ENCODE assay signal across 8 cellular contexts in genomic region chr19:41373993-41374392, GRCh38. TPM values are rescaled to one million over a fixed set of nuclear protein-coding genes. Genes with fewer than 3 reads are reported as not detected.
DNase-seq lines count a peak whose midpoint lies in the region; ATAC-seq and TF ChIP-seq lines count a peak whose summit lies in the region.

No MANE protein-coding gene starts in this region.

- no peaks in the 10 kb centered on the region for H3K36me3 Mint-ChIP-seq in nephron (ENCODE audit: low read depth)
- H3K36me3 Mint-ChIP-seq in activated CD4-positive, alpha-beta memory T cell treated with anti-CD3 and anti-CD28 coated beads, Interleukin-2, amount 10 ng/mL, durations not matched to agents 7 days and 5 days (ENCODE audit: low read depth) = no peaks in the 10 kb centered on the region

- peak overlapping the region in 2 of 3 experiments; percentile 67 to 79 for H3K27ac Mint-ChIP-seq in nephron
- H3K27ac Mint-ChIP-seq in activated CD4-positive, alpha-beta memory T cell treated with anti-CD3 and anti-CD28 coated beads, Interleukin-2, amount 10 ng/mL, durations not matched to agents 7 days and 5 days = no peak overlapping the region

- peak; percentile 95 for DNase-seq in COR-L47 (lab: John Stamatoyannopoulos, UW)
- peak; percentile 95 for DNase-seq in NCI-H2227 (lab: John Stamatoyannopoulos, UW; ENCODE audit: unreplicated experiment)
- peak; percentile 78 for DNase-seq in dedifferentiated amniotic fluid mesenchymal stem cell (ENCODE audit: extremely low spot score)
- DNase-seq in activated CD8-positive, alpha-beta memory T cell treated with anti-CD3 and anti-CD28 coated beads for 24 hours = no peak
- no peak for DNase-seq in activated CD4-positive, alpha-beta memory T cell treated with anti-CD3 and anti-CD28 coated beads, Interleukin-2, amount 10 ng/mL, durations not matched to agents 7 days and 5 days
- no peak for DNase-seq in HEK293T (ENCODE audit: extremely low spot score)

- TF ChIP-seq CTCF in nephron (IDR thresholded peaks at IDR 0.05; ENCODE audit: unreplicated experiment in 3 of 3) = no peak

- CTCF ChIA-PET in activated CD4-positive, alpha-beta memory T cell treated with anti-CD3 and anti-CD28 coated beads, Interleukin-2, amount 10 ng/mL, durations not matched to agents 7 days and 5 days (lab: Charles Lee) = no interaction called here
- CTCF ChIA-PET in HEK293T (lab: Yijun Ruan, JAX) = no interaction called here

- peaks cover 21% of the 10 kb centered on the region for H3K4me1 Mint-ChIP-seq in nephron
- peaks cover 17% of the 10 kb centered on the region for H3K4me1 Mint-ChIP-seq in activated CD4-positive, alpha-beta memory T cell treated with anti-CD3 and anti-CD28 coated beads, Interleukin-2, amount 10 ng/mL, durations not matched to agents 7 days and 5 days

- ATAC-seq in HG03280 (IDR thresholded peaks at IDR 0.05; ENCODE audit: unreplicated experiment) = no peak

- no peaks in the 10 kb centered on the region for H3K27me3 Mint-ChIP-seq in nephron (ENCODE audit: low read depth)
- H3K27me3 Mint-ChIP-seq in activated CD4-positive, alpha-beta memory T cell treated with anti-CD3 and anti-CD28 coated beads, Interleukin-2, amount 10 ng/mL, durations not matched to agents 7 days and 5 days = no peaks in the 10 kb centered on the region

- POLR2A ChIA-PET in activated CD4-positive, alpha-beta memory T cell treated with anti-CD3 and anti-CD28 coated beads, Interleukin-2, amount 10 ng/mL, durations not matched to agents 7 days and 5 days (lab: Charles Lee) = no interaction called here
- POLR2A ChIA-PET in HEK293T (lab: Yijun Ruan, JAX) = no interaction called here

- peak overlapping the region in 2 of 3 experiments; percentile 42 to 59 for H3K4me3 Mint-ChIP-seq in nephron
- H3K4me3 Mint-ChIP-seq in activated CD4-positive, alpha-beta memory T cell treated with anti-CD3 and anti-CD28 coated beads, Interleukin-2, amount 10 ng/mL, durations not matched to agents 7 days and 5 days = no peak overlapping the region

- H3K9me3 Mint-ChIP-seq in nephron = no peaks in the 10 kb centered on the region
- H3K9me3 Mint-ChIP-seq in activated CD4-positive, alpha-beta memory T cell treated with anti-CD3 and anti-CD28 coated beads, Interleukin-2, amount 10 ng/mL, durations not matched to agents 7 days and 5 days = no peaks in the 10 kb centered on the region

TF ChIP-seq in HEK293T, 16 proteins besides CTCF, POLR2A, EP300 and RAD21:
- TF ChIP-seq HDGF (IDR thresholded peaks at IDR 0.05; ENCODE audit: borderline replicate concordance) = no peak
- TF ChIP-seq FOXM1 (IDR thresholded peaks at IDR 0.05; ENCODE audit: borderline replicate concordance) = no peak
- TF ChIP-seq ZNF384 (IDR thresholded peaks at IDR 0.05) = no peak
- no peak for TF ChIP-seq PKNOX1 (IDR thresholded peaks at IDR 0.05)
- no peak for TF ChIP-seq SP1 (IDR thresholded peaks at IDR 0.05)
- TF ChIP-seq NFRKB (IDR thresholded peaks at IDR 0.05) = no peak
- TF ChIP-seq ELF4 (IDR thresholded peaks at IDR 0.05) = no peak
- TF ChIP-seq TARDBP (IDR thresholded peaks at IDR 0.05) = no peak
- no peak for TF ChIP-seq FOXK2 (IDR thresholded peaks at IDR 0.05)
- no peak for TF ChIP-seq L3MBTL2 (conservative IDR thresholded peaks at IDR 0.05)
- TF ChIP-seq ARNT (IDR thresholded peaks at IDR 0.05) = no peak
- no peak for TF ChIP-seq FOXA1 (IDR thresholded peaks at IDR 0.05)

RNA-seq across cellular contexts. Expression of gene TMEM91, which starts 2.3 kb away (rescaled TPM):
- 1 to 10 TPM; 8.0 to 9.6 TPM for total RNA-seq in activated CD4-positive, alpha-beta memory T cell treated with anti-CD3 and anti-CD28 coated beads, Interleukin-2, amount 10 ng/mL, durations not matched to agents 7 days and 5 days

RNA-seq across cellular contexts. Expression of gene B9D2, which starts 10.0 kb away (rescaled TPM):
- 10 to 100 TPM; 10.8 to 11.2 TPM for total RNA-seq in activated CD4-positive, alpha-beta memory T cell treated with anti-CD3 and anti-CD28 coated beads, Interleukin-2, amount 10 ng/mL, durations not matched to agents 7 days and 5 days

RNA-seq across cellular contexts. Expression of gene TGFB1, which starts 20.3 kb away (rescaled TPM):
- 100 to 1,000 TPM; 236 to 247 TPM for total RNA-seq in activated CD4-positive, alpha-beta memory T cell treated with anti-CD3 and anti-CD28 coated beads, Interleukin-2, amount 10 ng/mL, durations not matched to agents 7 days and 5 days

RNA-seq across cellular contexts. Expression of gene EXOSC5, which starts 23.2 kb away (rescaled TPM):
- 10 to 100 TPM; 18.8 to 25.2 TPM for total RNA-seq in activated CD4-positive, alpha-beta memory T cell treated with anti-CD3 and anti-CD28 coated beads, Interleukin-2, amount 10 ng/mL, durations not matched to agents 7 days and 5 days

RNA-seq across cellular contexts. Expression of gene BCKDHA, which starts 23.6 kb away (rescaled TPM):
- 10 to 100 TPM; 17.9 to 27.1 TPM for total RNA-seq in activated CD4-positive, alpha-beta memory T cell treated with anti-CD3 and anti-CD28 coated beads, Interleukin-2, amount 10 ng/mL, durations not matched to agents 7 days and 5 days

Comparison
In these comparisons a context has a peak if more than half of its experiments do, and no peak if none do; other contexts are left out.
1. DNase-seq: peak in COR-L47 (single experiment), NCI-H2227 (single experiment) and dedifferentiated amniotic fluid mesenchymal stem cell (single experiment); none in activated CD8-positive, alpha-beta memory T cell treated with anti-CD3 and anti-CD28 coated beads for 24 hours (single experiment), activated CD4-positive, alpha-beta memory T cell treated with anti-CD3 and anti-CD28 coated beads, Interleukin-2, amount 10 ng/mL, durations not matched to agents 7 days and 5 days (single experiment) and HEK293T (single experiment).